Comparison of ENCODE assay signal across 25 cellular contexts in genomic region chr3:122364508-122364907, GRCh38. TPM values are rescaled to one million over a fixed set of nuclear protein-coding genes. Genes with fewer than 3 reads are reported as not detected.
DNase-seq lines count a peak whose midpoint lies in the region; ATAC-seq and TF ChIP-seq lines count a peak whose summit lies in the region.
"Had no signal": no experiment of that assay in that cellular context is flagged by ENCODE, and none has a peak within 500 bp of the region (broad histone marks: within the 10 kb centered on the region; RNA-seq: fewer than 3 reads in every experiment).

No MANE protein-coding gene starts in this region.

- H4K20me1 ChIP-seq in PC-9 (ENCODE audit: insufficient read depth): no peaks in the 10 kb centered on the region

- H3K27me3 Mint-ChIP-seq in activated naive CD4-positive, alpha-beta T cell treated with anti-CD3 and anti-CD28 coated beads for 36 hours (ENCODE audit: low read depth): no peaks in the 10 kb centered on the region
- H3K27me3 Mint-ChIP-seq: IgD-negative memory B cell; stimulated activated naive CD8-positive, alpha-beta T cell treated with anti-CD3 and anti-CD28 coated beads, Interleukin-15, Interleukin-2, amounts not matched to agents 100 ng/mL and 50 ng/mL, for 24 hours had no signal

- H2AFZ ChIP-seq in PC-9: no peak overlapping the region

- H3K36me3 ChIP-seq in PC-9 (ENCODE audit: low read depth) (peaks cover 41% of the 10 kb centered on the region), colonic mucosa (no peaks in the 10 kb centered on the region), transverse colon (peaks cover 0 to 3% (median 0%) of the 10 kb centered on the region in 4 donors)

- H3K4me3 ChIP-seq in PC-9 (no peak overlapping the region), colonic mucosa (no peak overlapping the region), transverse colon (no peak overlapping the region)
- H3K4me3 ChIP-seq: SK-N-MC, upper lobe of right lung had no signal

- H3K9me3 ChIP-seq in PC-9 (ENCODE audit: insufficient read depth, low read depth) (no peaks in the 10 kb centered on the region), colonic mucosa (no peaks in the 10 kb centered on the region), transverse colon (no peaks in the 10 kb centered on the region)
- H3K9me3 ChIP-seq: upper lobe of right lung had no signal

- no peak for ATAC-seq in GM18873 (IDR thresholded peaks at IDR 0.05; ENCODE audit: low FRiP score, unreplicated experiment)
- ATAC-seq: upper lobe of right lung had no signal

- peak overlapping the region; percentile 70 for H3K27ac Mint-ChIP-seq in activated naive CD4-positive, alpha-beta T cell treated with anti-CD3 and anti-CD28 coated beads for 36 hours
- H3K27ac Mint-ChIP-seq: stimulated activated naive CD8-positive, alpha-beta T cell treated with anti-CD3 and anti-CD28 coated beads, Interleukin-15, Interleukin-2, amounts not matched to agents 100 ng/mL and 50 ng/mL, for 24 hours had no signal

- 0 out of 2 replicates have a peak, but pooled peaks cover 3% of the 10 kb centered on the region for H3K79me2 ChIP-seq in PC-9 (ENCODE audit: low read depth)

- no peak for DNase-seq in activated naive CD4-positive, alpha-beta T cell treated with anti-CD3 and anti-CD28 coated beads for 36 hours
- DNase-seq in activated naive CD4-positive, alpha-beta T cell treated with Interleukin-2 at 50 U/mL for 16 hours: no peak
- DNase-seq in PC-9 (no peak), colonic mucosa (no peak), transverse colon (no peak), inferior parietal cortex (ENCODE audit: extremely low spot score) (no peak)
- DNase-seq in effector CD8-positive, alpha-beta T cell (lab: John Stamatoyannopoulos, UW): no peak
- DNase-seq: cortex of kidney; EL; H7; mesendoderm; NCI-H1436; NCI-H524; occipital lobe; retina; RPMI8226; stimulated activated CD4-positive, alpha-beta T cell treated with anti-CD3 and anti-CD28 coated beads, Interleukin-4, amount 100 ng/mL, for 24 hours; upper lobe of right lung; WERI-Rb-1 had no signal

- TF ChIP-seq CTCF in PC-9 (conservative IDR thresholded peaks at IDR 0.05) (no peak), colonic mucosa (IDR thresholded peaks at IDR 0.05) (no peak), transverse colon (IDR thresholded peaks at IDR 0.05) (no peak)

- no peaks in the 10 kb centered on the region for H3K9me2 ChIP-seq in PC-9 (ENCODE audit: insufficient read depth)

- POLR2A ChIA-PET in PC-9 (lab: Charles Lee; ENCODE audit: unreplicated experiment): no interaction called here

- H3K36me3 Mint-ChIP-seq in activated naive CD4-positive, alpha-beta T cell treated with anti-CD3 and anti-CD28 coated beads for 36 hours (ENCODE audit: low read depth): peaks cover 26% of the 10 kb centered on the region

- in situ Hi-C loops in transverse colon (cut with MboI; ENCODE audit: low pct_ligation_motif_present in 1 of 4, low pct_unique_long_range_greater_than_20kb in 1 of 4, low sequenced_read_pairs in 3 of 4): no loop called here

- no peaks in the 10 kb centered on the region for H3K27me3 ChIP-seq in PC-9 (ENCODE audit: insufficient read depth, low read depth)
- no peaks in the 10 kb centered on the region for H3K27me3 ChIP-seq in colonic mucosa
- no peaks in the 10 kb centered on the region for H3K27me3 ChIP-seq in transverse colon
- H3K27me3 ChIP-seq: upper lobe of right lung had no signal

- H3K4me3 Mint-ChIP-seq in activated naive CD4-positive, alpha-beta T cell treated with anti-CD3 and anti-CD28 coated beads for 36 hours: no peak overlapping the region
- H3K4me3 Mint-ChIP-seq: IgD-negative memory B cell; stimulated activated naive CD8-positive, alpha-beta T cell treated with anti-CD3 and anti-CD28 coated beads, Interleukin-15, Interleukin-2, amounts not matched to agents 100 ng/mL and 50 ng/mL, for 24 hours had no signal

- no peak for TF ChIP-seq EP300 in transverse colon (IDR thresholded peaks at IDR 0.05; ENCODE audit: low read depth)

- H3K4me1 Mint-ChIP-seq in activated naive CD4-positive, alpha-beta T cell treated with anti-CD3 and anti-CD28 coated beads for 36 hours (ENCODE audit: low read depth): peaks cover 17% of the 10 kb centered on the region
- H3K4me1 Mint-ChIP-seq: IgD-negative memory B cell had no signal

- 50 to 89% methylated on average over 2 of the region's 2 CpGs for WGBS in transverse colon (ENCODE audit: low coverage in 1 of 2), 2 donors

- no TSS peak for BruUV-seq in PC-9 (replicated peaks; lab: Mats Ljungman, UMichigan)

- TF ChIP-seq POLR2A in transverse colon (IDR thresholded peaks at IDR 0.05): no peak

- H3F3A ChIP-seq in PC-9 (ENCODE audit: insufficient read depth, low read depth): peaks cover 46% of the 10 kb centered on the region

- intact Hi-C loops in activated naive CD4-positive, alpha-beta T cell treated with anti-CD3 and anti-CD28 coated beads for 36 hours (cut with micrococcal nuclease): loop anchor here (2.0 kb wide), 1 partner anchor 42 kb away; no protein-coding TSS in a partner anchor
- intact Hi-C loops in PC-9 (cut with micrococcal nuclease; ENCODE audit: unreplicated experiment) (loop anchor here (10.0 kb wide), 1 partner anchor 530 kb away; the partner anchor contains the start of genes EAF2 and IQCB1), colonic mucosa (cut with DNase I) (no loop called here), transverse colon (cut with DNase I; ENCODE audit: low total_unique reads) (no loop called here)

- H3K4me2 ChIP-seq in PC-9: 0 out of 2 replicates have a peak overlapping the region, but pooled peaks have one; percentile 67

- H3K27ac ChIP-seq in PC-9 (peak overlapping the region; percentile 96; the same call in 1 of the 2 replicates), colonic mucosa (peak overlapping the region; percentile 73), transverse colon (peak overlapping the region; percentile 74 to 85 (median 81))
- H3K27ac ChIP-seq: C4-2B, HL-60, SK-N-MC, upper lobe of right lung, WERI-Rb-1 had no signal

- CTCF ChIA-PET in activated naive CD4-positive, alpha-beta T cell treated with anti-CD3 and anti-CD28 coated beads for 36 hours (lab: Charles Lee): no interaction called here
- CTCF ChIA-PET in PC-9 (lab: Charles Lee): interaction anchor here (0.6 kb wide), 1 partner anchor 14 kb away, joined by 4 read pairs; no protein-coding TSS in a partner anchor

- no peaks in the 10 kb centered on the region for H3K9me3 Mint-ChIP-seq in activated naive CD4-positive, alpha-beta T cell treated with anti-CD3 and anti-CD28 coated beads for 36 hours
- H3K9me3 Mint-ChIP-seq: IgD-negative memory B cell; stimulated activated naive CD8-positive, alpha-beta T cell treated with anti-CD3 and anti-CD28 coated beads, Interleukin-15, Interleukin-2, amounts not matched to agents 100 ng/mL and 50 ng/mL, for 24 hours had no signal

- peaks cover 31% of the 10 kb centered on the region for H3K4me1 ChIP-seq in PC-9 (replicated peaks; ENCODE audit: insufficient read depth)
- no peaks in the 10 kb centered on the region for H3K4me1 ChIP-seq in colonic mucosa
- peaks cover 0 to 77% (median 42%) of the 10 kb centered on the region in 4 donors for H3K4me1 ChIP-seq in transverse colon
- H3K4me1 ChIP-seq: upper lobe of right lung had no signal

- H3K9ac ChIP-seq in colonic mucosa (ENCODE audit: low read depth in 2 of 2, low read length in 2 of 2): peak overlapping the region in 1 of 2 donors; percentile 21

RNA-seq across cellular contexts. Expression of gene MIX23, which starts 18.5 kb away (rescaled TPM):
- total RNA-seq in activated naive CD4-positive, alpha-beta T cell treated with anti-CD3 and anti-CD28 coated beads for 36 hours: 10 to 100 TPM; 90.5 to 96.1 TPM
- total RNA-seq in PC-9 (2021): 44.8 and 63.6 TPM in 2 replicates
- 10 to 100 TPM; 44.5 to 66.6 TPM for total RNA-seq in colonic mucosa
- 10 to 100 TPM in 2 of 4 donors, 1 to 10 TPM in 2; 4.5 to 28.7 (median 10.7) TPM for total RNA-seq in transverse colon

RNA-seq across cellular contexts. Expression of gene FAM162A, which starts 19.5 kb away (rescaled TPM):
- 100 to 1,000 TPM; 111 to 112 TPM for total RNA-seq in activated naive CD4-positive, alpha-beta T cell treated with anti-CD3 and anti-CD28 coated beads for 36 hours
- total RNA-seq in PC-9 (2021) (36.8 and 41.0 TPM in 2 replicates), colonic mucosa (100 to 1,000 TPM; 167 to 310 TPM), transverse colon (100 to 1,000 TPM in 1 of 4 donors, 10 to 100 TPM in 3; 11.2 to 116 (median 57.6) TPM)

RNA-seq across cellular contexts. Expression of gene CSTA, which starts 39.5 kb away (rescaled TPM):
- total RNA-seq in activated naive CD4-positive, alpha-beta T cell treated with anti-CD3 and anti-CD28 coated beads for 36 hours: not detected
- total RNA-seq in PC-9 (2021) (16.8 and 18.0 TPM in 2 replicates), colonic mucosa (1 to 10 TPM in 1 of 2 donors, not detected in 1; 1.2 TPM), transverse colon (1 to 10 TPM in 1 of 4 donors, not detected in 3; 1.4 TPM)
- total RNA-seq: H7, occipital lobe had no signal

RNA-seq across cellular contexts. Expression of gene WDR5B, which starts 51.4 kb away (rescaled TPM):
- total RNA-seq in activated naive CD4-positive, alpha-beta T cell treated with anti-CD3 and anti-CD28 coated beads for 36 hours: 1 to 10 TPM; 2.3 to 2.9 TPM
- total RNA-seq in PC-9 (2021) (4.5 and 5.8 TPM in 2 replicates), colonic mucosa (1 to 10 TPM; 1.9 to 3.6 TPM), transverse colon (1 to 10 TPM in 3 of 4 donors, not detected in 1; 2.2 to 2.6 (median 2.5) TPM)

Comparison
In these comparisons a context has a peak if more than half of its experiments do, and no peak if none do; other contexts are left out.
1. intact Hi-C loops: an anchor here in activated naive CD4-positive, alpha-beta T cell treated with anti-CD3 and anti-CD28 coated beads for 36 hours (2.0 kb wide) and PC-9 (10.0 kb wide); none called in colonic mucosa and transverse colon.